ENCODE assay signal across 25 cellular contexts in genomic region chr11:134449713-134450112, GRCh38. TPM values are rescaled to one million over a fixed set of nuclear protein-coding genes. Genes with fewer than 3 reads are reported as not detected.
DNase-seq lines count a peak whose midpoint lies in the region; ATAC-seq and TF ChIP-seq lines count a peak whose summit lies in the region.
"Had no signal": no experiment of that assay in that cellular context is flagged by ENCODE, and none has a peak within 500 bp of the region (broad histone marks: within the 10 kb centered on the region; RNA-seq: fewer than 3 reads in every experiment).

No MANE protein-coding gene starts in this region.

- H3K4me1 ChIP-seq in PC-3 (ENCODE audit: insufficient read depth, low read length) (no peaks in the 10 kb centered on the region), HAP-1 (no peaks in the 10 kb centered on the region)
- H3K4me1 ChIP-seq: tibial artery had no signal

- no peak for TF ChIP-seq CTCF in PC-3 (conservative IDR thresholded peaks at IDR 0.05; ENCODE audit: low read depth, low read length)

- H3K36me3 ChIP-seq in PC-3 (ENCODE audit: low read depth, low read length) (no peaks in the 10 kb centered on the region), HAP-1 (replicated peaks) (no peaks in the 10 kb centered on the region)
- H3K36me3 ChIP-seq: cardiac muscle cell, tibial artery had no signal

- no peak overlapping the region for H3K27ac ChIP-seq in PC-3 (ENCODE audit: low read length)
- H3K27ac ChIP-seq: 22Rv1, cardiac muscle cell, RWPE1, SK-N-MC, tibial artery had no signal

- H3K9ac ChIP-seq in PC-3 (ENCODE audit: low read length) = no peak overlapping the region

- no peaks in the 10 kb centered on the region for H3F3A ChIP-seq in PC-3 (ENCODE audit: low read length, unreplicated experiment)

- H3K4me3 ChIP-seq in PC-3 (ENCODE audit: low read length) (no peak overlapping the region), HAP-1 (no peak overlapping the region)
- H3K4me3 ChIP-seq: cardiac muscle cell, K562, SK-N-MC, tibial artery had no signal

- H2AFZ ChIP-seq in PC-3 (ENCODE audit: low read length) = no peak overlapping the region

- BruUV-seq in PC-3 (replicated peaks; lab: Mats Ljungman, UMichigan) = no TSS peak

- POLR2A ChIA-PET in PC-3 (lab: Charles Lee; ENCODE audit: unreplicated experiment) = no interaction called here

- H3K79me2 ChIP-seq in PC-3 (ENCODE audit: low read length) = no peaks in the 10 kb centered on the region

- DNase-seq in DMS153 treated with DMSO at 0.1 percent for 48 hours (lab: John Stamatoyannopoulos, UW; ENCODE audit: unreplicated experiment) (peak; percentile 1), DMS153 (lab: John Stamatoyannopoulos, UW) (no peak), COLO668 (lab: John Stamatoyannopoulos, UW; ENCODE audit: unreplicated experiment) (peak; percentile 10), NCI-H526 (lab: John Stamatoyannopoulos, UW) (peak; percentile 54 to 85), left colon (no peak), PC-3 (no peak), HAP-1 (ENCODE audit: low spot score in 2 of 2) (no peak)
- DNase-seq in activated effector memory CD4-positive, alpha-beta T cell treated with Interleukin-2 at 50 U/mL for 16 hours = no peak
- DNase-seq: activated CD4-positive, CD25-positive, alpha-beta regulatory T cell; activated CD8-positive, alpha-beta memory T cell treated with anti-CD3 and anti-CD28 coated beads for 24 hours; activated T-cell treated with anti-CD3 and anti-CD28 coated beads, Interleukin-2, amount 50 U/mL, for 4 hours; anterior cingulate cortex; CD8-positive, alpha-beta memory T cell; cortex of kidney; MM.1S; naive B cell; NCI-H226; stimulated activated naive CD8-positive, alpha-beta T cell treated with anti-CD3 and anti-CD28 coated beads, Interleukin-15, amount 100 ng/mL, for 72 hours; tibial artery had no signal

- H3K27me3 ChIP-seq in PC-3 (ENCODE audit: low read length) (no peaks in the 10 kb centered on the region), HAP-1 (ENCODE audit: low read depth) (no peaks in the 10 kb centered on the region)
- H3K27me3 ChIP-seq: cardiac muscle cell had no signal

- CTCF ChIA-PET in PC-3 (lab: Charles Lee) = no interaction called here

- H3K9me3 ChIP-seq in PC-3 (ENCODE audit: low read length) = 0 out of 2 replicates have a peak, but pooled peaks cover 12% of the 10 kb centered on the region
- no peaks in the 10 kb centered on the region for H3K9me3 ChIP-seq in HAP-1

- no peaks in the 10 kb centered on the region for H4K20me1 ChIP-seq in PC-3 (ENCODE audit: low read length)

- H3K9me2 ChIP-seq in PC-3 (replicated peaks; ENCODE audit: low read length) = no peaks in the 10 kb centered on the region

- in situ Hi-C loops in HAP-1 (cut with MboI; ENCODE audit: low sequenced_read_pairs) = no loop called here

- H3K4me2 ChIP-seq in PC-3 (ENCODE audit: low read length) = no peak overlapping the region

- intact Hi-C loops in left colon (cut with DNase I, micrococcal nuclease) (no loop called here), PC-3 (cut with micrococcal nuclease) (no loop called here)

- peak; percentile 26 for ATAC-seq in left colon
- no peak for ATAC-seq in PC-3
- ATAC-seq: activated T-cell treated with anti-CD3 and anti-CD28 coated beads, Interleukin-2, amount 50 U/mL, for 4 hours; K562; stimulated activated naive CD8-positive, alpha-beta T cell treated with anti-CD3 and anti-CD28 coated beads, Interleukin-15, amount 100 ng/mL, for 72 hours had no signal

RNA-seq across cellular contexts. Expression of gene B3GAT1, which starts 37.7 kb away (rescaled TPM):
- total RNA-seq in left colon = under 1 TPM; 0.12 to 0.22 TPM
- not detected in 2 replicates for total RNA-seq in PC-3 (2014; rRNA removed)
- total RNA-seq: glomerular endothelial cell had no signal

Comparison
In these comparisons a context has a peak if more than half of its experiments do, and no peak if none do; other contexts are left out.
1. DNase-seq: peak in DMS153 treated with DMSO at 0.1 percent for 48 hours (single experiment), COLO668 (single experiment) and NCI-H526 (2 of 2); none in DMS153 (single experiment), left colon (0 of 2), PC-3 (single experiment), HAP-1 (0 of 2) and activated effector memory CD4-positive, alpha-beta T cell treated with Interleukin-2 at 50 U/mL for 16 hours (single experiment).